8 cellular contexts compared by ENCODE assay signal in genomic region chr1:24526940-24527542, GRCh38. TPM values are rescaled to one million over a fixed set of nuclear protein-coding genes. Genes with fewer than 3 reads are reported as not detected.
DNase-seq lines count a peak whose midpoint lies in the region; ATAC-seq, FAIRE-seq and TF ChIP-seq lines count a peak whose summit lies in the region.

No MANE protein-coding gene starts in this region.

- peaks cover 24% of the 10 kb centered on the region for H3F3A ChIP-seq in SU-DHL-6 (ENCODE audit: insufficient read depth)

- H4K20me1 ChIP-seq in SU-DHL-6 (ENCODE audit: low read depth, low read length) (no peaks in the 10 kb centered on the region), osteoblast (ENCODE audit: insufficient read depth, low read length) (no peaks in the 10 kb centered on the region)

- H2AFZ ChIP-seq in SU-DHL-6 (ENCODE audit: low read depth, low read length, severe bottlenecking) (peak overlapping the region; percentile 55), osteoblast (ENCODE audit: low read length) (no peak overlapping the region)

- H3K79me2 ChIP-seq in SU-DHL-6 (ENCODE audit: insufficient read depth, low read length) (no peaks in the 10 kb centered on the region), osteoblast (ENCODE audit: insufficient read depth, low read length) (no peaks in the 10 kb centered on the region)

- peak; percentile 40 for ATAC-seq in central memory CD8-positive, alpha-beta T cell (replicated peaks; ENCODE audit: extremely low read depth, poor library complexity, severe bottlenecking)
- ATAC-seq in GM18909 (IDR thresholded peaks at IDR 0.05; ENCODE audit: poor library complexity, unreplicated experiment), result no peak

- no peaks in the 10 kb centered on the region for H3K9me3 Mint-ChIP-seq in central memory CD8-positive, alpha-beta T cell

- BruUV-seq in A673 (replicated peaks; lab: Mats Ljungman, UMichigan), result no TSS peak

- DNase-seq in A673 (ENCODE audit: low spot score) (peak; percentile 48), GM06990 (ENCODE audit: extremely low read depth, insufficient read length) (no peak), osteoblast (ENCODE audit: insufficient read length, low spot score, missing footprints) (no peak), glomerular visceral epithelial cell (ENCODE audit: extremely low spot score) (no peak), frontal cortex (ENCODE audit: low spot score in 2 of 2) (no peak)
- peak in 1 of 2 donors; percentile 17 for DNase-seq in central memory CD8-positive, alpha-beta T cell (ENCODE audit: low spot score in 2 of 2)

- no peaks in the 10 kb centered on the region for H3K9me2 ChIP-seq in SU-DHL-6 (replicated peaks; ENCODE audit: insufficient read depth, low read length)

- POLR2A ChIA-PET in A673 (lab: Charles Lee; ENCODE audit: low non-redundant PET), result no interaction called here

- H3K4me3 ChIP-seq in A673 (ENCODE audit: low read depth, low read length, poor library complexity, severe bottlenecking), result no peak overlapping the region
- no peak overlapping the region for H3K4me3 ChIP-seq in GM06990 (replicated peaks; ENCODE audit: low read depth, low read length)
- no peak overlapping the region for H3K4me3 ChIP-seq in SU-DHL-6 (ENCODE audit: insufficient read depth, low read length, poor library complexity, severe bottlenecking)
- no peak overlapping the region for H3K4me3 ChIP-seq in osteoblast (ENCODE audit: insufficient read depth, low read length)

- no peak overlapping the region for H3K27ac Mint-ChIP-seq in central memory CD8-positive, alpha-beta T cell (ENCODE audit: low read depth)

- H3K27me3 ChIP-seq in A673 (replicated peaks; ENCODE audit: insufficient read depth, low read depth, low read length, poor library complexity) (no peaks in the 10 kb centered on the region), GM06990 (replicated peaks; ENCODE audit: control insufficient read depth, insufficient read depth, low read length) (no peaks in the 10 kb centered on the region; the same call in 1 of the 2 replicates), SU-DHL-6 (ENCODE audit: low read length) (no peaks in the 10 kb centered on the region), osteoblast (ENCODE audit: insufficient read depth, low read length) (no peaks in the 10 kb centered on the region)

- H3K4me1 Mint-ChIP-seq in central memory CD8-positive, alpha-beta T cell, result peaks cover 24% of the 10 kb centered on the region

- H3K27me3 Mint-ChIP-seq in central memory CD8-positive, alpha-beta T cell, result no peaks in the 10 kb centered on the region

- CTCF ChIA-PET in A673 (lab: Charles Lee), result interaction anchor here (0.7 kb wide), 1 partner anchor 328 kb away, joined by 4 read pairs; no protein-coding TSS in a partner anchor

- H3K36me3 ChIP-seq in A673 (ENCODE audit: insufficient read depth, low read length, poor library complexity, severe bottlenecking) (no peaks in the 10 kb centered on the region), GM06990 (ENCODE audit: control insufficient read depth, insufficient read depth, low read length) (no peaks in the 10 kb centered on the region), SU-DHL-6 (ENCODE audit: low read length) (no peaks in the 10 kb centered on the region), osteoblast (ENCODE audit: insufficient read depth, low read length) (no peaks in the 10 kb centered on the region)

- no peak overlapping the region for H3K27ac ChIP-seq in A673 (ENCODE audit: low read depth, low read length, poor library complexity, severe bottlenecking)
- no peak overlapping the region for H3K27ac ChIP-seq in SU-DHL-6 (ENCODE audit: low read depth, low read length)
- H3K27ac ChIP-seq in osteoblast (ENCODE audit: low read depth, low read length), result no peak overlapping the region

- no peak overlapping the region for H3K4me2 ChIP-seq in SU-DHL-6 (ENCODE audit: low read depth, low read length, poor library complexity, severe bottlenecking)
- H3K4me2 ChIP-seq in osteoblast (ENCODE audit: insufficient read depth, low read length), result no peak overlapping the region

- no peak overlapping the region for H3K9ac ChIP-seq in SU-DHL-6 (ENCODE audit: low read length)

- TF ChIP-seq CTCF in A673 (conservative IDR thresholded peaks at IDR 0.05; ENCODE audit: low read depth, low read length) (peak; percentile 74), GM06990 (IDR thresholded peaks at IDR 0.05; ENCODE audit: insufficient read depth, low read length, poor library complexity, severe bottlenecking) (peak; percentile 65), SU-DHL-6 (IDR thresholded peaks at IDR 0.05; ENCODE audit: insufficient read depth, low read length, poor library complexity, severe bottlenecking) (peak; percentile 87), osteoblast (IDR thresholded peaks at IDR 0.05; ENCODE audit: extremely low read depth, low read depth, low read length) (peak; percentile 67)

- no peaks in the 10 kb centered on the region for H3K4me1 ChIP-seq in A673 (ENCODE audit: insufficient read depth, low read length, poor library complexity, severe bottlenecking)
- H3K4me1 ChIP-seq in osteoblast (ENCODE audit: insufficient read depth, low read length), result no peaks in the 10 kb centered on the region

- H3K36me3 Mint-ChIP-seq in central memory CD8-positive, alpha-beta T cell (ENCODE audit: insufficient read depth), result peaks cover 7% of the 10 kb centered on the region

- no peak for FAIRE-seq in frontal cortex (lab: Jason Lieb, UNC)

- intact Hi-C loops in A673 (cut with micrococcal nuclease; ENCODE audit: unreplicated experiment), result no loop called here

- H3K4me3 Mint-ChIP-seq in central memory CD8-positive, alpha-beta T cell, result no peak overlapping the region

- H3K9me3 ChIP-seq in A673 (ENCODE audit: low read depth, low read length, poor library complexity, severe bottlenecking) (no peaks in the 10 kb centered on the region), SU-DHL-6 (ENCODE audit: insufficient read depth, low read length) (no peaks in the 10 kb centered on the region), osteoblast (ENCODE audit: low read depth, low read length) (no peaks in the 10 kb centered on the region)

RNA-seq across cellular contexts. Expression of gene RCAN3, which starts 24.4 kb away (rescaled TPM):
- 7.4 and 9.1 TPM in 2 replicates for total RNA-seq in A673 (2021)
- total RNA-seq in osteoblast, result 1.8 and 3.5 TPM in 2 replicates
- 16.3 TPM for total RNA-seq in frontal cortex

RNA-seq across cellular contexts. Expression of gene NCMAP, which starts 28.8 kb away (rescaled TPM):
- total RNA-seq in A673 (2021) (not detected in 2 replicates), osteoblast (not detected in 2 replicates), frontal cortex (under 0.01 TPM)
